In the genomic region with DNA sequence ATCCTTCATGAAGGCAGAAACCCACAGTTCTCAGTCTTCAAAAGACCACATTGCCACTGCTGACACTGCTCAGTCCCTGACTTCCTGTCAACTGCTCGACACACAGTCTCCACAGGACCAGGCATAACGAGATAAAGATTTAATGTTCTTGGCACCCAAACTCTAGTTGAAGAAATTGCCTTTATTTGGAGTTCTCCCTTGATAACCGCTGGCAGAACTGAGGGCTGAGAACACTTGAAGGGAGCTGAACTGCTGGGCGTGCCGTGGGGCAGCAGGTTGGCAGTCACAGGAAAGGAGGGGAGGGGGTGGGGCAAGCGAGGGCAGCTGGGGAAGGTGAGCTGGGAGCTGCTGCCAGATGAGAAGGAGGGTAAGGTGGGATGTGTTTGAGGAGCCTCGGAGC, we compare ENCODE assay signal across 13 cellular contexts. TPM values are rescaled to one million over a fixed set of nuclear protein-coding genes. Genes with fewer than 3 reads are reported as not detected.
DNase-seq lines count a peak whose midpoint lies in the region; ATAC-seq, FAIRE-seq and TF ChIP-seq lines count a peak whose summit lies in the region.
"Had no signal": no experiment of that assay in that cellular context is flagged by ENCODE, and none has a peak within 500 bp of the region (broad histone marks: within the 10 kb centered on the region; RNA-seq: fewer than 3 reads in every experiment).

No MANE protein-coding gene starts in this region.

- H3K4me3 Mint-ChIP-seq in WTC11, result no peak overlapping the region

- ATAC-seq in WTC11 (peak; percentile 25; the same call in 1 of the 2 replicates), GM21717 (IDR thresholded peaks at IDR 0.05; ENCODE audit: unreplicated experiment) (no peak), GM21576 (IDR thresholded peaks at IDR 0.05; ENCODE audit: unreplicated experiment) (no peak)
- ATAC-seq: Right ventricle myocardium inferior had no signal

- H3K27ac Mint-ChIP-seq in WTC11, result no peak overlapping the region

- POLR2A ChIA-PET in WTC11 (lab: Charles Lee), result interaction anchor here (0.6 kb wide), 1 partner anchor 190 kb away, joined by 4 read pairs; no protein-coding TSS in a partner anchor

- H3K27me3 Mint-ChIP-seq in WTC11 (ENCODE audit: low read depth), result no peaks in the 10 kb centered on the region

- no peak for TF ChIP-seq CTCF in WTC11 (IDR thresholded peaks at IDR 0.05)

- DNase-seq in GDM1 (lab: John Stamatoyannopoulos, UW), result peak; percentile 23
- no peak for DNase-seq in WTC11 (ENCODE audit: low spot score)
- peak; percentile 60 for DNase-seq in central memory CD4-positive, alpha-beta T cell
- peak; percentile 47 for DNase-seq in stimulated activated CD4-positive, alpha-beta T cell treated with anti-CD3 and anti-CD28 coated beads, Interleukin-15, amount 100 ng/mL, for 24 hours
- DNase-seq in urothelium cell line (ENCODE audit: low spot score), result no peak
- no peak for DNase-seq in head of caudate nucleus
- DNase-seq: NCI-H1105 treated with DMSO at 0.1 percent for 48 hours, tibial artery had no signal

- H3K9me3 Mint-ChIP-seq in WTC11, result peaks cover 5% of the 10 kb centered on the region

- FAIRE-seq in urothelium cell line (lab: Jason Lieb, UNC), result no peak
- FAIRE-seq: GM18507 had no signal

- intact Hi-C loops in head of caudate nucleus (cut with DNase I), result loop anchor here (5.0 to 10.0 kb wide), 2 partner anchors 90 to 133 kb away; no protein-coding TSS in a partner anchor

- peaks cover 11% of the 10 kb centered on the region for H3K4me1 Mint-ChIP-seq in WTC11

- CTCF ChIA-PET in WTC11 (lab: Charles Lee), result interaction anchor here (1.0 to 3.6 kb wide), 4 partner anchors 47 to 318 kb away, joined by 3 to 14 read pairs (median 9); partner anchors contain the start of genes EEIG2 and PRPF38B

- H3K36me3 Mint-ChIP-seq in WTC11, result peaks cover 1% of the 10 kb centered on the region; the same call in 1 of the 2 replicates

TF ChIP-seq in WTC11, 78 proteins besides CTCF, POLR2A, EP300 and RAD21:
- TF ChIP-seq GTF2I (CRISPR knock-in tag; conservative IDR thresholded peaks at IDR 0.05) (no peak), SMAD3 (CRISPR knock-in tag; IDR thresholded peaks at IDR 0.05; ENCODE audit: borderline replicate concordance) (no peak), ELF4 (CRISPR knock-in tag; IDR thresholded peaks at IDR 0.05; ENCODE audit: low read depth) (no peak)
TF ChIP-seq in WTC11: peak in this region for 0.

RNA-seq across cellular contexts. Expression of gene HENMT1, which starts 15.9 kb away (rescaled TPM):
- total RNA-seq in WTC11 (2021), result 4.6 to 5.3 TPM (median 4.7 TPM) in 3 replicates
- total RNA-seq: H4 had no signal

RNA-seq across cellular contexts. Expression of gene PRPF38B, which starts 47.1 kb away (rescaled TPM):
- total RNA-seq in WTC11 (2021), result 42.8 to 50.5 TPM (median 43.0 TPM) in 3 replicates

Comparison
In these comparisons a context has a peak if more than half of its experiments do, and no peak if none do; other contexts are left out.
1. DNase-seq: peak in GDM1 (single experiment), central memory CD4-positive, alpha-beta T cell (single experiment) and stimulated activated CD4-positive, alpha-beta T cell treated with anti-CD3 and anti-CD28 coated beads, Interleukin-15, amount 100 ng/mL, for 24 hours (single experiment); none in WTC11 (single experiment), urothelium cell line (single experiment) and head of caudate nucleus (0 of 42).